20 cellular contexts compared by ENCODE assay signal in the genomic region with DNA sequence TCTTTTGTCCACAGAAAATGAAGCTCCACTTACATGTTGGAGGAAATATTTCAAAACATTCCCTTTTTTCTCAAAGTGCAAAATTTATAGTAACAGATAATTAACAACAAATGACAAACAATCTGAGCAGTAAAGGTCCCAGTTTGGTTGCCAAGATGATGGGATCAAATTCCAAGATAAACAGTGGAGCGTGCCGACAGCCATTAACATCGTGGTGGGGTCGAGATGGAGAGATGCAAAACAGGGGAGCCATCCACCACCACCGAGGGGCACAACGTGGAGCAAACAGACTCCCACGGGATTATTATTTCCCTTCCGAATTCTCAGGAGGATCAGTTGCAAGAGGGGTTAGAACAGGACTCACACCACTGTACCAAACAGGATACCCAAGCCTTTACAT. TPM values are rescaled to one million over a fixed set of nuclear protein-coding genes. Genes with fewer than 3 reads are reported as not detected.
DNase-seq lines count a peak whose midpoint lies in the region; ATAC-seq and TF ChIP-seq lines count a peak whose summit lies in the region.
"Had no signal": no experiment of that assay in that cellular context is flagged by ENCODE, and none has a peak within 500 bp of the region (broad histone marks: within the 10 kb centered on the region; RNA-seq: fewer than 3 reads in every experiment).

No MANE protein-coding gene starts in this region.

- H3K4me3 Mint-ChIP-seq in endodermal cell, result no peak overlapping the region
- H3K4me3 Mint-ChIP-seq in nephron, result no peak overlapping the region
- H3K4me3 Mint-ChIP-seq: CD14-positive monocyte; CD8-positive, alpha-beta T cell; HFFc6 had no signal

- in situ Hi-C loops in gastrocnemius medialis (cut with MboI; ENCODE audit: low sequenced_read_pairs in 4 of 4), result no loop called here

- H3K27ac Mint-ChIP-seq in endodermal cell (peak overlapping the region; percentile 52), nephron (peak overlapping the region; percentile 1 to 34 (median 32))
- H3K27ac Mint-ChIP-seq: CD14-positive monocyte; CD8-positive, alpha-beta T cell; HFFc6 had no signal

- no peaks in the 10 kb centered on the region for H3K27me3 Mint-ChIP-seq in endodermal cell (ENCODE audit: insufficient read depth)
- H3K27me3 Mint-ChIP-seq in nephron (ENCODE audit: low read depth), result peaks cover 21% of the 10 kb centered on the region

- H3K9me3 Mint-ChIP-seq in endodermal cell, result peaks cover 2% of the 10 kb centered on the region
- H3K9me3 Mint-ChIP-seq in nephron, result peaks cover 1% of the 10 kb centered on the region
- H3K9me3 Mint-ChIP-seq: CD14-positive monocyte; CD8-positive, alpha-beta T cell had no signal

- ATAC-seq in gastrocnemius medialis, result no peak
- ATAC-seq: A549; CD8-positive, alpha-beta T cell had no signal

- DNase-seq in NCI-H526 (lab: John Stamatoyannopoulos, UW), result peak; percentile 92 to 96
- DNase-seq in endodermal cell, result no peak
- DNase-seq in SHP77 (lab: John Stamatoyannopoulos, UW), result no peak
- DNase-seq in GM10266 (ENCODE audit: extremely low spot score), result no peak
- DNase-seq in gastrocnemius medialis, result no peak
- no peak for DNase-seq in stimulated activated CD4-positive, alpha-beta T cell treated with anti-CD3 and anti-CD28 coated beads, Interleukin-12 subunit alpha, Interleukin-12 subunit beta, amount 100 ng/mL, for 4 hours
- DNase-seq: CD8-positive, alpha-beta T cell; COR-L47; DMS153; DMS79 treated with DMSO at 0.1 percent for 48 hours; EL; HFFc6 had no signal

- intact Hi-C loops in gastrocnemius medialis (cut with DNase I; ENCODE audit: low total_unique reads), result no loop called here

- H3K4me3 ChIP-seq in HEK293 (ENCODE audit: low read depth, low read length), result no peak overlapping the region
- H3K4me3 ChIP-seq in endodermal cell (ENCODE audit: low read length), result no peak overlapping the region
- H3K4me3 ChIP-seq in gastrocnemius medialis, result no peak overlapping the region
- H3K4me3 ChIP-seq: A549, HAP-1 had no signal

- no peak for TF ChIP-seq POLR2A in gastrocnemius medialis (IDR thresholded peaks at IDR 0.05)

- H3K4me1 ChIP-seq in HEK293 (ENCODE audit: control insufficient read depth, insufficient read depth, low read length) (peaks cover 14% of the 10 kb centered on the region), endodermal cell (ENCODE audit: control insufficient read depth, insufficient read depth, low read length) (no peaks in the 10 kb centered on the region), gastrocnemius medialis (peaks cover 0 to 8% of the 10 kb centered on the region in 2 donors)
- H3K4me1 ChIP-seq: A549 had no signal

- CTCF ChIA-PET in HEK293 (lab: Yijun Ruan, JAX), result interaction anchor here (0.9 kb wide), 1 partner anchor 287 kb away, joined by 4 read pairs; no protein-coding TSS in a partner anchor

- H3K4me1 Mint-ChIP-seq in endodermal cell (peaks cover 38% of the 10 kb centered on the region), nephron (peaks cover 60% of the 10 kb centered on the region)

- no peak for TF ChIP-seq CTCF in HEK293 (tag by site-specific recombination; IDR thresholded peaks at IDR 0.05)
- no peak for TF ChIP-seq CTCF in endodermal cell (conservative IDR thresholded peaks at IDR 0.05)
- TF ChIP-seq CTCF in nephron (IDR thresholded peaks at IDR 0.05; ENCODE audit: unreplicated experiment in 3 of 3), result no peak
- no peak for TF ChIP-seq CTCF in GM10266 (IDR thresholded peaks at IDR 0.05; ENCODE audit: control insufficient read depth, insufficient read depth, low read depth, missing control alignments)
- TF ChIP-seq CTCF in gastrocnemius medialis (IDR thresholded peaks at IDR 0.05 in 4 of 5, conservative IDR thresholded peaks at IDR 0.05 in 1 of 5), result no peak

- no peak overlapping the region for H3K27ac ChIP-seq in HEK293 (ENCODE audit: extremely low read depth, low read depth, low read length)
- no peak overlapping the region for H3K27ac ChIP-seq in endodermal cell (ENCODE audit: low read depth, low read length)
- no peak overlapping the region for H3K27ac ChIP-seq in gastrocnemius medialis
- H3K27ac ChIP-seq: A549 had no signal

- H3K27me3 ChIP-seq in endodermal cell (ENCODE audit: control insufficient read depth, insufficient read depth, low read length, poor library complexity, severe bottlenecking) (no peaks in the 10 kb centered on the region), gastrocnemius medialis (no peaks in the 10 kb centered on the region)

- H3K9me3 ChIP-seq in HEK293 (ENCODE audit: control insufficient read depth, insufficient read depth, low read depth, low read length), result no peaks in the 10 kb centered on the region
- no peaks in the 10 kb centered on the region for H3K9me3 ChIP-seq in endodermal cell (ENCODE audit: control insufficient read depth, low read length)
- H3K9me3 ChIP-seq in gastrocnemius medialis, result no peaks in the 10 kb centered on the region
- H3K9me3 ChIP-seq: A549, HAP-1 had no signal

- no peak overlapping the region for H3K9ac ChIP-seq in endodermal cell (ENCODE audit: extremely low read depth, low read length, poor library complexity, severe bottlenecking)

- POLR2A ChIA-PET in HEK293 (lab: Yijun Ruan, JAX), result interaction anchor here (1.1 kb wide), 1 partner anchor 16 kb away, joined by 3 read pairs; no protein-coding TSS in a partner anchor

- WGBS in endodermal cell (ENCODE audit: insufficient coverage in 1 of 2, insufficient read length in 1 of 2), 2 experiments, result 88 to 95% methylated on average over 5 to 8 of the region's 8 CpGs

- H3K36me3 ChIP-seq in HEK293 (ENCODE audit: control insufficient read depth in 2 of 2, insufficient read depth in 1 of 2, low read length in 2 of 2) (no peaks in the 10 kb centered on the region), endodermal cell (ENCODE audit: control insufficient read depth, insufficient read depth, low read length) (no peaks in the 10 kb centered on the region), gastrocnemius medialis (no peaks in the 10 kb centered on the region)

- H3K36me3 Mint-ChIP-seq in endodermal cell (ENCODE audit: low read depth) (peaks cover 1% of the 10 kb centered on the region), nephron (ENCODE audit: low read depth) (peaks cover 30% of the 10 kb centered on the region)
- H3K36me3 Mint-ChIP-seq: CD14-positive monocyte; CD8-positive, alpha-beta T cell had no signal

TF ChIP-seq in HEK293, 187 proteins besides CTCF, POLR2A, EP300 and RAD21 (continues in another document):
- TF ChIP-seq WT1 (tag by site-specific recombination; IDR thresholded peaks at IDR 0.05) (peak; percentile 34; the same call in 1 of the 2 replicates), GLIS1 (tag by site-specific recombination; IDR thresholded peaks at IDR 0.05) (peak; percentile 92), ZNF37A (tag by site-specific recombination; IDR thresholded peaks at IDR 0.05) (no peak), SP7 (tag by site-specific recombination; IDR thresholded peaks at IDR 0.05) (peak; percentile 83), OSR2 (tag by site-specific recombination; IDR thresholded peaks at IDR 0.05) (peak; percentile 36; the same call in 1 of the 2 replicates), ZNF311 (tag by site-specific recombination; IDR thresholded peaks at IDR 0.05; ENCODE audit: borderline replicate concordance) (no peak), ZNF843 (tag by site-specific recombination; IDR thresholded peaks at IDR 0.05) (0 out of 2 replicates have a peak, but pooled peaks have one; percentile 43), FEZF1 (tag by site-specific recombination; IDR thresholded peaks at IDR 0.05) (peak; percentile 79), ZNF629 (tag by site-specific recombination; IDR thresholded peaks at IDR 0.05) (no peak), GLIS2 (tag by site-specific recombination; IDR thresholded peaks at IDR 0.05) (peak; percentile 52; the same call in 1 of the 2 replicates), SALL2 (tag by site-specific recombination; IDR thresholded peaks at IDR 0.05; ENCODE audit: borderline replicate concordance) (no peak), ZIC2 (tag by site-specific recombination; IDR thresholded peaks at IDR 0.05) (0 out of 2 replicates have a peak, but pooled peaks have one; percentile 22)
- TF ChIP-seq, protein P1, sequence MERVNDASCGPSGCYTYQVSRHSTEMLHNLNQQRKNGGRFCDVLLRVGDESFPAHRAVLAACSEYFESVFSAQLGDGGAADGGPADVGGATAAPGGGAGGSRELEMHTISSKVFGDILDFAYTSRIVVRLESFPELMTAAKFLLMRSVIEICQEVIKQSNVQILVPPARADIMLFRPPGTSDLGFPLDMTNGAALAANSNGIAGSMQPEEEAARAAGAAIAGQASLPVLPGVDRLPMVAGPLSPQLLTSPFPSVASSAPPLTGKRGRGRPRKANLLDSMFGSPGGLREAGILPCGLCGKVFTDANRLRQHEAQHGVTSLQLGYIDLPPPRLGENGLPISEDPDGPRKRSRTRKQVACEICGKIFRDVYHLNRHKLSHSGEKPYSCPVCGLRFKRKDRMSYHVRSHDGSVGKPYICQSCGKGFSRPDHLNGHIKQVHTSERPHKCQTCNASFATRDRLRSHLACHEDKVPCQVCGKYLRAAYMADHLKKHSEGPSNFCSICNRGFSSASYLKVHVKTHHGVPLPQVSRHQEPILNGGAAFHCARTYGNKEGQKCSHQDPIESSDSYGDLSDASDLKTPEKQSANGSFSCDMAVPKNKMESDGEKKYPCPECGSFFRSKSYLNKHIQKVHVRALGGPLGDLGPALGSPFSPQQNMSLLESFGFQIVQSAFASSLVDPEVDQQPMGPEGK (tag by site-specific recombination; IDR thresholded peaks at IDR 0.05), result 0 out of 2 replicates have a peak, but pooled peaks have one; percentile 26
- TF ChIP-seq, protein P2, sequence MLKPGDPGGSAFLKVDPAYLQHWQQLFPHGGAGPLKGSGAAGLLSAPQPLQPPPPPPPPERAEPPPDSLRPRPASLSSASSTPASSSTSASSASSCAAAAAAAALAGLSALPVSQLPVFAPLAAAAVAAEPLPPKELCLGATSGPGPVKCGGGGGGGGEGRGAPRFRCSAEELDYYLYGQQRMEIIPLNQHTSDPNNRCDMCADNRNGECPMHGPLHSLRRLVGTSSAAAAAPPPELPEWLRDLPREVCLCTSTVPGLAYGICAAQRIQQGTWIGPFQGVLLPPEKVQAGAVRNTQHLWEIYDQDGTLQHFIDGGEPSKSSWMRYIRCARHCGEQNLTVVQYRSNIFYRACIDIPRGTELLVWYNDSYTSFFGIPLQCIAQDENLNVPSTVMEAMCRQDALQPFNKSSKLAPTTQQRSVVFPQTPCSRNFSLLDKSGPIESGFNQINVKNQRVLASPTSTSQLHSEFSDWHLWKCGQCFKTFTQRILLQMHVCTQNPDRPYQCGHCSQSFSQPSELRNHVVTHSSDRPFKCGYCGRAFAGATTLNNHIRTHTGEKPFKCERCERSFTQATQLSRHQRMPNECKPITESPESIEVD (tag by site-specific recombination; IDR thresholded peaks at IDR 0.05), result peak; percentile 69

RNA-seq across cellular contexts. Expression of a gene that starts 17.2 kb away (rescaled TPM):
- total RNA-seq in endodermal cell (10 to 100 TPM in 1 of 2 donors, 1 to 10 TPM in 1; 1.5 to 16.4 TPM), gastrocnemius medialis (1 to 10 TPM in 3 of 4 donors, under 1 TPM in 1; 0.78 to 4.4 (median 2.2) TPM)
- polyA plus RNA-seq in endodermal cell (2013, experiment 1 of 2), result 4.6 TPM
- 3.0 TPM for polyA plus RNA-seq in endodermal cell (2013, experiment 2 of 2)
- total RNA-seq: HFFc6, HT1080 had no signal
- polyA plus RNA-seq: A549, AG04450, BJ had no signal

Comparison
In these comparisons a context has a peak if more than half of its experiments do, and no peak if none do; other contexts are left out.
1. DNase-seq: peak in NCI-H526 (2 of 2); none in endodermal cell (single experiment), SHP77 (0 of 2), GM10266 (single experiment), gastrocnemius medialis (0 of 2) and stimulated activated CD4-positive, alpha-beta T cell treated with anti-CD3 and anti-CD28 coated beads, Interleukin-12 subunit alpha, Interleukin-12 subunit beta, amount 100 ng/mL, for 4 hours (single experiment).